8 cellular contexts compared by ENCODE assay signal in genomic region chr16:89333401-89334001, GRCh38.
DNase-seq lines count a peak whose midpoint lies in the region; ATAC-seq and TF ChIP-seq lines count a peak whose summit lies in the region.
"Not testable (repeated sequence)": the region's sequence is repeated elsewhere in the genome, so short reads cannot be mapped to it uniquely, and the experiment has no call there.

No MANE protein-coding gene starts in this region.

- BruUV-seq in IMR-90 (replicated peaks; lab: Mats Ljungman, UMichigan); Panc1 (replicated peaks; lab: Mats Ljungman, UMichigan): not testable (repeated sequence)

- peak overlapping the region; percentile 52; the same call in 1 of the 2 replicates for H2AK5ac ChIP-seq in IMR-90 (ENCODE audit: low read depth, low read length)

- WGBS in IMR-90 (ENCODE audit: extremely low coverage in 2 of 2, insufficient read length in 1 of 2), 2 experiments, result 80% methylated on average over 1 of the region's 13 CpGs; no CpG with 5 or more reads in 1 of the 2 experiments
- 24 to 44% (median 32%) methylated on average over 10 to 13 of the region's 13 CpGs for WGBS in ovary, 3 donors
- 33 to 47% methylated on average over 7 to 13 of the region's 13 CpGs for WGBS in upper lobe of left lung, 2 donors

- H4K5ac ChIP-seq in IMR-90 (ENCODE audit: low read depth, low read length), result not testable (repeated sequence)

- dilution Hi-C loops in IMR-90 (cut with HindIII; ENCODE audit: low sequenced_read_pairs, unreplicated experiment), result not testable (repeated sequence)

- H2AFZ ChIP-seq in IMR-90 (replicated peaks; ENCODE audit: low read length, poor library complexity), result not testable (repeated sequence)

- H4K91ac ChIP-seq in IMR-90 (ENCODE audit: insufficient read depth, low read depth, low read length), result not testable (repeated sequence)

- not testable (repeated sequence) for H3K4me3 Mint-ChIP-seq in activated T-helper 2 cell treated with anti-CD3 and anti-CD28 coated beads, Interferon-gamma antibody, Interleukin-2, Interleukin-4, amounts not matched to agents 10 μg/mL and 5 μg/mL and 100 μg/mL, durations not matched to agents 14 hours and 24 hours and 36 hours (ENCODE audit: low read depth)

- peak overlapping the region; percentile 65; the same call in 1 of the 2 replicates for H3K4ac ChIP-seq in IMR-90 (ENCODE audit: low read depth, low read length)

- H4K8ac ChIP-seq in IMR-90 (ENCODE audit: low read depth in 2 of 2, low read length in 2 of 2), result peak overlapping the region in 1 of 2 experiments; percentile 63; a peak in 1 of 4 replicates

- H3K27me3 Mint-ChIP-seq in activated T-helper 2 cell treated with anti-CD3 and anti-CD28 coated beads, Interferon-gamma antibody, Interleukin-2, Interleukin-4, amounts not matched to agents 10 μg/mL and 5 μg/mL and 100 μg/mL, durations not matched to agents 14 hours and 24 hours and 36 hours (ENCODE audit: low read depth), result not testable (repeated sequence)

- H3K4me1 Mint-ChIP-seq in activated T-helper 2 cell treated with anti-CD3 and anti-CD28 coated beads, Interferon-gamma antibody, Interleukin-2, Interleukin-4, amounts not matched to agents 10 μg/mL and 5 μg/mL and 100 μg/mL, durations not matched to agents 14 hours and 24 hours and 36 hours (ENCODE audit: low read depth), result peaks cover 49% of the 10 kb centered on the region

- H3K4me2 ChIP-seq in IMR-90 (ENCODE audit: low read depth, low read length), result peak overlapping the region; percentile 18; the same call in 1 of the 2 replicates

- peak; percentile 81 for TF ChIP-seq CTCF in IMR-90 (conservative IDR thresholded peaks at IDR 0.05; ENCODE audit: low read depth, low read length)
- TF ChIP-seq CTCF in Panc1 (IDR thresholded peaks at IDR 0.05), result peak; percentile 56
- peak; percentile 40 to 83 (median 78) for TF ChIP-seq CTCF in ovary (IDR thresholded peaks at IDR 0.05)
- peak; percentile 34 to 80 (median 68) for TF ChIP-seq CTCF in upper lobe of left lung (IDR thresholded peaks at IDR 0.05)

- in situ Hi-C loops in IMR-90 (cut with MboI; ENCODE audit: low sequenced_read_pairs), result loop anchor here (10.0 kb wide), 1 partner anchor 171 kb away; the partner anchor contains the start of gene SPG7
- in situ Hi-C loops in Panc1 (cut with HindIII; ENCODE audit: low pct_unique_long_range_greater_than_20kb, low sequenced_read_pairs), result not testable (repeated sequence)

- H2BK120ac ChIP-seq in IMR-90 (ENCODE audit: low read depth, low read length), result not testable (repeated sequence)

- H3K9me1 ChIP-seq in IMR-90 (ENCODE audit: insufficient read depth, low read length), result peaks cover 31% of the 10 kb centered on the region

- not testable (repeated sequence) for H3K36me3 ChIP-seq in IMR-90 (ENCODE audit: control insufficient read depth, insufficient read depth, low read length); Panc1 (ENCODE audit: control insufficient read depth, insufficient read depth, low read length); endocrine pancreas (ENCODE audit: control insufficient read depth, insufficient read depth, low read length); ovary; upper lobe of left lung

- CTCF ChIA-PET in IMR-90 (lab: Yijun Ruan, JAX); Panc1 (lab: Charles Lee): not testable (repeated sequence)

- H3K14ac ChIP-seq in IMR-90 (replicated peaks; ENCODE audit: low read depth, low read length), result 0 out of 2 replicates have a peak overlapping the region, but pooled peaks have one; percentile 8

- H3K4me3 ChIP-seq in IMR-90 (ENCODE audit: insufficient read depth, low read depth, low read length); Panc1 (ENCODE audit: low read depth in 2 of 2, low read length in 2 of 2); endocrine pancreas (ENCODE audit: control insufficient read depth, insufficient read depth, low read length); ovary; upper lobe of left lung: not testable (repeated sequence)

- H4K20me1 ChIP-seq in IMR-90 (ENCODE audit: insufficient read depth, low read length), result peaks cover 81% of the 10 kb centered on the region

- not testable (repeated sequence) for H3K9me3 ChIP-seq in IMR-90 (ENCODE audit: control insufficient read depth, insufficient read depth, low read length); Panc1 (ENCODE audit: control insufficient read depth, insufficient read depth, low read depth, low read length); endocrine pancreas (ENCODE audit: control insufficient read depth, low read length); ovary; upper lobe of left lung

- not testable (repeated sequence) for H3K18ac ChIP-seq in IMR-90 (ENCODE audit: low read depth, low read length)

- H3K36me3 Mint-ChIP-seq in activated T-helper 2 cell treated with anti-CD3 and anti-CD28 coated beads, Interferon-gamma antibody, Interleukin-2, Interleukin-4, amounts not matched to agents 10 μg/mL and 5 μg/mL and 100 μg/mL, durations not matched to agents 14 hours and 24 hours and 36 hours (ENCODE audit: low read depth), result not testable (repeated sequence)

- peaks cover 0 to 86% of the 10 kb centered on the region in 2 experiments; a peak in 3 of 4 replicates for H3K79me1 ChIP-seq in IMR-90 (ENCODE audit: low read depth in 1 of 2, low read length in 2 of 2)

- peak overlapping the region; percentile 58 for H2BK5ac ChIP-seq in IMR-90 (ENCODE audit: low read depth, low read length, poor library complexity, severe bottlenecking)

- H3K4me1 ChIP-seq in IMR-90 (ENCODE audit: control insufficient read depth, insufficient read depth, low read length), result peaks cover 25% of the 10 kb centered on the region
- H3K4me1 ChIP-seq in Panc1 (ENCODE audit: control insufficient read depth, insufficient read depth, low read length), result peaks cover 74% of the 10 kb centered on the region
- not testable (repeated sequence) for H3K4me1 ChIP-seq in endocrine pancreas (ENCODE audit: control insufficient read depth, insufficient read depth, low read length)
- peaks cover 26% of the 10 kb centered on the region for H3K4me1 ChIP-seq in ovary (ENCODE audit: insufficient read depth)
- H3K4me1 ChIP-seq in upper lobe of left lung, result peaks cover 55 to 71% (median 63%) of the 10 kb centered on the region in 4 donors

- not testable (repeated sequence) for TF ChIP-seq EP300 in ovary (IDR thresholded peaks at IDR 0.05); upper lobe of left lung (IDR thresholded peaks at IDR 0.05)

- not testable (repeated sequence) for H3K9me3 Mint-ChIP-seq in activated T-helper 2 cell treated with anti-CD3 and anti-CD28 coated beads, Interferon-gamma antibody, Interleukin-2, Interleukin-4, amounts not matched to agents 10 μg/mL and 5 μg/mL and 100 μg/mL, durations not matched to agents 14 hours and 24 hours and 36 hours

- not testable (repeated sequence) for H2BK20ac ChIP-seq in IMR-90 (ENCODE audit: low read depth, low read length)

- POLR2A ChIA-PET in IMR-90 (lab: Charles Lee; ENCODE audit: unreplicated experiment); Panc1 (lab: Charles Lee): not testable (repeated sequence)

- H3K9ac ChIP-seq in IMR-90 (ENCODE audit: low read depth, low read length), result not testable (repeated sequence)
- peak overlapping the region; percentile 10 for H3K9ac ChIP-seq in endocrine pancreas (ENCODE audit: control insufficient read depth, insufficient read depth, low read length)

- not testable (repeated sequence) for H3K23ac ChIP-seq in IMR-90 (ENCODE audit: low read depth, low read length)

- not testable (repeated sequence) for H2AK9ac ChIP-seq in IMR-90 (replicated peaks; ENCODE audit: low read depth, low read length, poor library complexity)

- not testable (repeated sequence) for H3K27me3 ChIP-seq in IMR-90 (ENCODE audit: control insufficient read depth, insufficient read depth, low read length); Panc1 (ENCODE audit: control insufficient read depth, insufficient read depth, low read length); endocrine pancreas (ENCODE audit: control insufficient read depth, insufficient read depth, low read length); ovary; upper lobe of left lung

- 0 out of 2 replicates have a peak overlapping the region, but pooled peaks have one; percentile 5 for H3K27ac ChIP-seq in IMR-90 (ENCODE audit: insufficient read depth, low read length)
- H3K27ac ChIP-seq in Panc1 (ENCODE audit: low read length), result peak overlapping the region; percentile 65
- peak overlapping the region in 1 of 2 donors; percentile 56 for H3K27ac ChIP-seq in ovary
- peak overlapping the region; percentile 63 to 79 (median 72) for H3K27ac ChIP-seq in upper lobe of left lung

- not testable (repeated sequence) for TF ChIP-seq POLR2A in IMR-90 (IDR thresholded peaks at IDR 0.05; ENCODE audit: low read depth, low read length); ovary (IDR thresholded peaks at IDR 0.05); upper lobe of left lung (IDR thresholded peaks at IDR 0.05)

- TF ChIP-seq RAD21 in IMR-90 (IDR thresholded peaks at IDR 0.05; ENCODE audit: low read length), result peak; percentile 83

- intact Hi-C loops in IMR-90 (cut with micrococcal nuclease), result loop anchor here (1.0 to 2.0 kb wide), 3 partner anchors 157 to 223 kb away; partner anchors contain the start of genes ANKRD11 and SPG7
- intact Hi-C loops in Panc1 (cut with micrococcal nuclease; ENCODE audit: unreplicated experiment), result loop anchor here (10.0 kb wide), 1 partner anchor 171 kb away; the partner anchor contains the start of gene SPG7
- intact Hi-C loops in activated T-helper 2 cell treated with anti-CD3 and anti-CD28 coated beads, Interferon-gamma antibody, Interleukin-2, Interleukin-4, amounts not matched to agents 10 μg/mL and 5 μg/mL and 100 μg/mL, durations not matched to agents 14 hours and 24 hours and 36 hours (cut with micrococcal nuclease), result loop anchor here (1.0 kb wide), 2 partner anchors 17 to 176 kb away; no protein-coding TSS in a partner anchor
- intact Hi-C loops in ovary (cut with DNase I), result loop anchor here in 3 of 4 donors (5.0 to 10.0 kb wide), 2 partner anchors 174 to 221 kb away; partner anchors contain the start of gene SPG7 (in 3 of the 3)

- not testable (repeated sequence) for H3K56ac ChIP-seq in IMR-90 (ENCODE audit: extremely low read depth, insufficient read depth, low read length)

- not testable (repeated sequence) for H2BK15ac ChIP-seq in IMR-90 (ENCODE audit: low read depth, low read length)

- H3K27ac Mint-ChIP-seq in activated T-helper 2 cell treated with anti-CD3 and anti-CD28 coated beads, Interferon-gamma antibody, Interleukin-2, Interleukin-4, amounts not matched to agents 10 μg/mL and 5 μg/mL and 100 μg/mL, durations not matched to agents 14 hours and 24 hours and 36 hours, result peak overlapping the region; percentile 58

- ATAC-seq in IMR-90 (ENCODE audit: low read depth), result peak; percentile 93
- peak; percentile 54 for ATAC-seq in Panc1
- peak; percentile 90 to 91 for ATAC-seq in upper lobe of left lung (ENCODE audit: low FRiP score in 2 of 2)

- DNase-seq in EL (peak; percentile 69), IMR-90 (peak; percentile 89), iris pigment epithelial cell (ENCODE audit: low read depth) (peak; percentile 87), ovary (peak in 4 of 5 donors; percentile 41 to 66 (median 46))
- DNase-seq in Panc1 (ENCODE audit: low read depth, low spot score); activated T-helper 2 cell treated with anti-CD3 and anti-CD28 coated beads, Interferon-gamma antibody, Interleukin-2, Interleukin-4, amounts not matched to agents 10 μg/mL and 5 μg/mL and 100 μg/mL, durations not matched to agents 14 hours and 24 hours and 36 hours (ENCODE audit: low spot score); upper lobe of left lung: not testable (repeated sequence)
